In genomic region chr6:142845624-142846458, GRCh38 we compare ENCODE assay signal across 1 cellular context.
TF ChIP-seq lines count a peak whose summit lies in the region.

No MANE protein-coding gene starts in this region.

TF ChIP-seq in HepG2, 621 proteins besides CTCF, POLR2A, EP300 and RAD21 (continued from another document and continues in another):
- TF ChIP-seq, protein P1, sequence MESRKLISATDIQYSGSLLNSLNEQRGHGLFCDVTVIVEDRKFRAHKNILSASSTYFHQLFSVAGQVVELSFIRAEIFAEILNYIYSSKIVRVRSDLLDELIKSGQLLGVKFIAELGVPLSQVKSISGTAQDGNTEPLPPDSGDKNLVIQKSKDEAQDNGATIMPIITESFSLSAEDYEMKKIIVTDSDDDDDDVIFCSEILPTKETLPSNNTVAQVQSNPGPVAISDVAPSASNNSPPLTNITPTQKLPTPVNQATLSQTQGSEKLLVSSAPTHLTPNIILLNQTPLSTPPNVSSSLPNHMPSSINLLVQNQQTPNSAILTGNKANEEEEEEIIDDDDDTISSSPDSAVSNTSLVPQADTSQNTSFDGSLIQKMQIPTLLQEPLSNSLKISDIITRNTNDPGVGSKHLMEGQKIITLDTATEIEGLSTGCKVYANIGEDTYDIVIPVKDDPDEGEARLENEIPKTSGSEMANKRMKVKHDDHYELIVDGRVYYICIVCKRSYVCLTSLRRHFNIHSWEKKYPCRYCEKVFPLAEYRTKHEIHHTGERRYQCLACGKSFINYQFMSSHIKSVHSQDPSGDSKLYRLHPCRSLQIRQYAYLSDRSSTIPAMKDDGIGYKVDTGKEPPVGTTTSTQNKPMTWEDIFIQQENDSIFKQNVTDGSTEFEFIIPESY (CRISPR knock-in tag; IDR thresholded peaks at IDR 0.05) = peak; percentile 60; the same call in 1 of the 2 replicates
- TF ChIP-seq ZFAT (CRISPR knock-in tag; conservative IDR thresholded peaks at IDR 0.05) = no peak
- TF ChIP-seq YEATS2 (CRISPR knock-in tag; IDR thresholded peaks at IDR 0.05; ENCODE audit: borderline replicate concordance) = peak; percentile 34; the same call in 1 of the 2 replicates
- no peak for TF ChIP-seq AGO2 (optimal IDR thresholded peaks at IDR 0.05; ENCODE audit: low read depth, low read length)
- TF ChIP-seq ZC3H4 (CRISPR knock-in tag; IDR thresholded peaks at IDR 0.05; ENCODE audit: borderline replicate concordance) = 0 out of 2 replicates have a peak, but pooled peaks have one; percentile 11
- TF ChIP-seq MXD4 (CRISPR knock-in tag; IDR thresholded peaks at IDR 0.05) = peak; percentile 59; the same call in 1 of the 2 replicates
- TF ChIP-seq NRL (CRISPR knock-in tag; IDR thresholded peaks at IDR 0.05; ENCODE audit: borderline replicate concordance) = no peak
- TF ChIP-seq, protein P2, sequence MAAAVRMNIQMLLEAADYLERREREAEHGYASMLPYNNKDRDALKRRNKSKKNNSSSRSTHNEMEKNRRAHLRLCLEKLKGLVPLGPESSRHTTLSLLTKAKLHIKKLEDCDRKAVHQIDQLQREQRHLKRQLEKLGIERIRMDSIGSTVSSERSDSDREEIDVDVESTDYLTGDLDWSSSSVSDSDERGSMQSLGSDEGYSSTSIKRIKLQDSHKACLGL (CRISPR knock-in tag; IDR thresholded peaks at IDR 0.05) = no peak
- peak; percentile 96 for TF ChIP-seq SKI (IDR thresholded peaks at IDR 0.05; ENCODE audit: partially characterized antibody)
- TF ChIP-seq NFE2L1 (CRISPR knock-in tag; IDR thresholded peaks at IDR 0.05; ENCODE audit: borderline replicate concordance) = no peak
- TF ChIP-seq, protein P3, sequence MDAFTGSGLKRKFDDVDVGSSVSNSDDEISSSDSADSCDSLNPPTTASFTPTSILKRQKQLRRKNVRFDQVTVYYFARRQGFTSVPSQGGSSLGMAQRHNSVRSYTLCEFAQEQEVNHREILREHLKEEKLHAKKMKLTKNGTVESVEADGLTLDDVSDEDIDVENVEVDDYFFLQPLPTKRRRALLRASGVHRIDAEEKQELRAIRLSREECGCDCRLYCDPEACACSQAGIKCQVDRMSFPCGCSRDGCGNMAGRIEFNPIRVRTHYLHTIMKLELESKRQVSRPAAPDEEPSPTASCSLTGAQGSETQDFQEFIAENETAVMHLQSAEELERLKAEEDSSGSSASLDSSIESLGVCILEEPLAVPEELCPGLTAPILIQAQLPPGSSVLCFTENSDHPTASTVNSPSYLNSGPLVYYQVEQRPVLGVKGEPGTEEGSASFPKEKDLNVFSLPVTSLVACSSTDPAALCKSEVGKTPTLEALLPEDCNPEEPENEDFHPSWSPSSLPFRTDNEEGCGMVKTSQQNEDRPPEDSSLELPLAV (CRISPR knock-in tag; conservative IDR thresholded peaks at IDR 0.05; ENCODE audit: low read depth) = no peak
- TF ChIP-seq SIX1 (CRISPR knock-in tag; IDR thresholded peaks at IDR 0.05; ENCODE audit: borderline replicate concordance) = peak; percentile 65; the same call in 1 of the 2 replicates
- no peak; the same call in 1 of the 2 replicates for TF ChIP-seq DNMT3B (CRISPR knock-in tag; conservative IDR thresholded peaks at IDR 0.05)
- no peak for TF ChIP-seq ZNF749 (CRISPR knock-in tag; IDR thresholded peaks at IDR 0.05; ENCODE audit: borderline replicate concordance)
- TF ChIP-seq KLF11 (CRISPR knock-in tag; IDR thresholded peaks at IDR 0.05) = peak; percentile 78; the same call in 1 of the 2 replicates
- no peak for TF ChIP-seq PAWR (CRISPR knock-in tag; IDR thresholded peaks at IDR 0.05; ENCODE audit: borderline replicate concordance)
- TF ChIP-seq, protein P4, sequence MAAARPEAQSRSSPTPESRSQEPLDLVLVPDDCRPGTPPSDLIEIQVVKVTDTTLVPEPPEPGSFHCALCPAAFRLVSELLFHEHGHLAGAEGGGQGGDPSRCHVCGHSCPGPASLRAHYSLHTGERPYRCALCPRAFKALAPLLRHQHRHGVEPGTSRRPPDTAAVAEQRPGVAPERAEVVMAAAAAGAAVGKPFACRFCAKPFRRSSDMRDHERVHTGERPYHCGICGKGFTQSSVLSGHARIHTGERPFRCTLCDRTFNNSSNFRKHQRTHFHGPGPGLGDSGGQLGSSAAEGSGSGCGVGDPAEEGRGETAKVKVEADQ (CRISPR knock-in tag; IDR thresholded peaks at IDR 0.05; ENCODE audit: borderline replicate concordance) = peak; percentile 96
- TF ChIP-seq SOX6 (IDR thresholded peaks at IDR 0.05) = no peak
- peak; percentile 98 for TF ChIP-seq SOX6 (CRISPR knock-in tag; IDR thresholded peaks at IDR 0.05)
- no peak for TF ChIP-seq ZNF318 (CRISPR knock-in tag; IDR thresholded peaks at IDR 0.05)
- peak; percentile 57 for TF ChIP-seq HNRNPH1 (optimal IDR thresholded peaks at IDR 0.05; ENCODE audit: low read depth, low read length)
- TF ChIP-seq ETS1 (CRISPR knock-in tag; IDR thresholded peaks at IDR 0.05) = no peak
- no peak for TF ChIP-seq ZFP36 (IDR thresholded peaks at IDR 0.05; ENCODE audit: borderline replicate concordance, low read depth, low read length, partially characterized antibody)
- peak; percentile 97 for TF ChIP-seq UBTF (CRISPR knock-in tag; IDR thresholded peaks at IDR 0.05)
- no peak for TF ChIP-seq FOXM1 (CRISPR knock-in tag; IDR thresholded peaks at IDR 0.05)
- peak; percentile 52 for TF ChIP-seq SRSF1 (optimal IDR thresholded peaks at IDR 0.05; ENCODE audit: low read depth, low read length)
- peak; percentile 81 for TF ChIP-seq GATAD1 (CRISPR knock-in tag; IDR thresholded peaks at IDR 0.05)
- TF ChIP-seq TGIF2 (CRISPR knock-in tag; IDR thresholded peaks at IDR 0.05) = peak; percentile 96
- TF ChIP-seq ZKSCAN5 (CRISPR knock-in tag; IDR thresholded peaks at IDR 0.05) = no peak
- TF ChIP-seq ARNTL (CRISPR knock-in tag; IDR thresholded peaks at IDR 0.05) = peak; percentile 79; the same call in 1 of the 2 replicates
- TF ChIP-seq REPIN1 (CRISPR knock-in tag; IDR thresholded peaks at IDR 0.05; ENCODE audit: borderline replicate concordance, low read depth) = peak; percentile 97
- TF ChIP-seq GLI4 (CRISPR knock-in tag; IDR thresholded peaks at IDR 0.05; ENCODE audit: borderline replicate concordance) = 0 out of 2 replicates have a peak, but pooled peaks have one; percentile 59
- no peak for TF ChIP-seq ELF4 (CRISPR knock-in tag; IDR thresholded peaks at IDR 0.05; ENCODE audit: borderline replicate concordance)
- TF ChIP-seq KMT2A (CRISPR knock-in tag; IDR thresholded peaks at IDR 0.05) = peak; percentile 96
- TF ChIP-seq, protein P5, sequence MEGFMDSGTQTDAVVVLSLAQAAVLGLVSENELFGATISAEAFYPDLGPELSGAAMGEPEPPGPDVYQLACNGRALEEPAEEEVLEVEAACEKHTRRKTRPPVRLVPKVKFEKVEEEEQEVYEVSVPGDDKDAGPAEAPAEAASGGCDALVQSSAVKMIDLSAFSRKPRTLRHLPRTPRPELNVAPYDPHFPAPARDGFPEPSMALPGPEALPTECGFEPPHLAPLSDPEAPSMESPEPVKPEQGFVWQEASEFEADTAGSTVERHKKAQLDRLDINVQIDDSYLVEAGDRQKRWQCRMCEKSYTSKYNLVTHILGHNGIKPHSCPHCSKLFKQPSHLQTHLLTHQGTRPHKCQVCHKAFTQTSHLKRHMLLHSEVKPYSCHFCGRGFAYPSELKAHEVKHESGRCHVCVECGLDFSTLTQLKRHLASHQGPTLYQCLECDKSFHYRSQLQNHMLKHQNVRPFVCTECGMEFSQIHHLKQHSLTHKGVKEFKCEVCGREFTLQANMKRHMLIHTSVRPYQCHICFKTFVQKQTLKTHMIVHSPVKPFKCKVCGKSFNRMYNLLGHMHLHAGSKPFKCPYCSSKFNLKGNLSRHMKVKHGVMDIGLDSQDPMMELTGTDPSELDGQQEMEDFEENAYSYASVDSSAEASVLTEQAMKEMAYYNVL (CRISPR knock-in tag; IDR thresholded peaks at IDR 0.05; ENCODE audit: borderline replicate concordance) = peak; percentile 73; the same call in 1 of the 2 replicates
- peak; percentile 98 for TF ChIP-seq ZMYM4 (CRISPR knock-in tag; IDR thresholded peaks at IDR 0.05)
- TF ChIP-seq ZNF639 (CRISPR knock-in tag; conservative IDR thresholded peaks at IDR 0.05) = peak; percentile 56; the same call in 1 of the 2 replicates
- no peak for TF ChIP-seq KLF13 (CRISPR knock-in tag; IDR thresholded peaks at IDR 0.05)
- peak; percentile 98 for TF ChIP-seq MEIS1 (CRISPR knock-in tag; IDR thresholded peaks at IDR 0.05; ENCODE audit: borderline replicate concordance)
- no peak for TF ChIP-seq ZSCAN12 (CRISPR knock-in tag; IDR thresholded peaks at IDR 0.05)
- TF ChIP-seq HMGA1 (CRISPR knock-in tag; conservative IDR thresholded peaks at IDR 0.05) = no peak
- TF ChIP-seq CENPBD1 (CRISPR knock-in tag; IDR thresholded peaks at IDR 0.05; ENCODE audit: borderline replicate concordance, low read depth) = no peak
